In the genomic region with DNA sequence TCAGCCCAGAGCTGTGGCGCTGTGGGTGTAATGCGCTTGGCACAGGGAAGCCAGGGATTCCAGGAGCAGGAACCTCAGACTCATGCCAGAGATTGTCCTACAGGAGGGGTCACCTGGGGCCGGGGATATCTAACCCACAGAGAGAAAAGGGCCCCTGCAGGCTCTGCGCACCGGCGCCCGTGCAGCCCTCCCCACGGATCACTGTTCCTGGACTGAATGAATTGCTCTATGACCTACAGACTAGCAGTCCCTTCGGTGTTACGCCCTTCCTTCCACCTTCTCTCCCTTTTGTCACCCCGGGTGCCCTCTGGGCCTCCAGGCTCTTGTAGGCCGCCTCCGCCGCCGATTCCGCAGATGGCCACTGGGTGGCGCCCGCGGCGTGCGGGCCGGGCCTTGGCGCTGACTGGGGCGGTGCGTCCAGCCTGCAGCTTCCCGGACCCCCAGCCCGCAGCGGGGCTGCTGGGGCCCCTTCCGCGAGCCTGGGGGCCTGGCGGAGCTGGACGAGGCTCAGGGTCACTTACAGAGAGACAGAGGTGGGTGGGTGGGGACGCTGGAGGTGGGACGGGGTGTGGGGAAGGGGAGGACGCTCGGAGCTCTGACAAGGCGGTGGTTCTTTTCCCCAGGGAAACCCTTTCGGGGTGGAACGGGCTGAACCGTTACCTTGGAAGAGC, we compare ENCODE assay signal across 8 cellular contexts.
A peak's percentile ranks its signal among the peaks of the same experiment; 100 is the strongest.
DNase-seq lines count a peak whose midpoint lies in the region; ATAC-seq and TF ChIP-seq lines count a peak whose summit lies in the region.

No MANE protein-coding gene starts in this region.

- TF ChIP-seq CTCF in coronary artery (IDR thresholded peaks at IDR 0.05) (peak; percentile 87), lung (IDR thresholded peaks at IDR 0.05; ENCODE audit: control extremely low read depth, extremely low read depth) (peak; percentile 83)

- H3K36me3 ChIP-seq in H7 (replicated peaks; ENCODE audit: control insufficient read depth, insufficient read depth, low read length) (no peaks in the 10 kb centered on the region), lung (ENCODE audit: control insufficient read depth in 2 of 2, insufficient read depth in 2 of 2, low read length in 2 of 2) (no peaks in the 10 kb centered on the region)

- H3K4me1 ChIP-seq in lung (ENCODE audit: control insufficient read depth in 2 of 2, insufficient read depth in 2 of 2, low read length in 2 of 2): peaks cover 0 to 6% of the 10 kb centered on the region in 2 donors

- DNase-seq in Daoy (ENCODE audit: low read depth) (peak; percentile 75), H7 (peak; percentile 97), NCI-H2171 treated with DMSO at 0.1 percent for 48 hours (lab: John Stamatoyannopoulos, UW) (peak; percentile 51), coronary artery (ENCODE audit: low spot score) (no peak), lung (ENCODE audit: low spot score) (peak; percentile 47)
- peak; percentile 61 to 73 for DNase-seq in activated CD4-positive, alpha-beta T cell treated with anti-CD3 and anti-CD28 coated beads for 4 hours
- peak; percentile 53 to 60 (median 54) for DNase-seq in stimulated activated CD4-positive, alpha-beta T cell treated with anti-CD3 and anti-CD28 coated beads, TNF-alpha, amount 100 ng/mL, for 48 hours (ENCODE audit: low read depth in 3 of 3)

- peak overlapping the region; percentile 34 for H3K4me3 ChIP-seq in H7 (ENCODE audit: insufficient read depth, low read depth, low read length)
- peak overlapping the region; percentile 61 for H3K4me3 ChIP-seq in coronary artery
- no peak overlapping the region for H3K4me3 ChIP-seq in lung

- ATAC-seq in lung (ENCODE audit: insufficient read depth, low FRiP score) (peak; percentile 67), HG02973 (IDR thresholded peaks at IDR 0.05; ENCODE audit: unreplicated experiment) (no peak)

- WGBS in lung, 2 donors: 12 to 13% methylated on average over 37 to 40 of the region's 40 CpGs

- peaks cover 0 to 4% of the 10 kb centered on the region in 2 donors for H3K9me3 ChIP-seq in lung (ENCODE audit: control insufficient read depth in 2 of 2, insufficient read depth in 1 of 2, low read length in 1 of 2)

- no peak overlapping the region for H3K27ac ChIP-seq in coronary artery
- H3K27ac ChIP-seq in lung (ENCODE audit: low read depth in 1 of 2, low read length in 1 of 2): no peak overlapping the region

- peaks cover 9% of the 10 kb centered on the region for H3K27me3 ChIP-seq in H7 (ENCODE audit: control insufficient read depth, insufficient read depth, low read length)
- H3K27me3 ChIP-seq in lung (ENCODE audit: control insufficient read depth, insufficient read depth): no peaks in the 10 kb centered on the region
